13 cellular contexts compared by ENCODE assay signal in the genomic region with DNA sequence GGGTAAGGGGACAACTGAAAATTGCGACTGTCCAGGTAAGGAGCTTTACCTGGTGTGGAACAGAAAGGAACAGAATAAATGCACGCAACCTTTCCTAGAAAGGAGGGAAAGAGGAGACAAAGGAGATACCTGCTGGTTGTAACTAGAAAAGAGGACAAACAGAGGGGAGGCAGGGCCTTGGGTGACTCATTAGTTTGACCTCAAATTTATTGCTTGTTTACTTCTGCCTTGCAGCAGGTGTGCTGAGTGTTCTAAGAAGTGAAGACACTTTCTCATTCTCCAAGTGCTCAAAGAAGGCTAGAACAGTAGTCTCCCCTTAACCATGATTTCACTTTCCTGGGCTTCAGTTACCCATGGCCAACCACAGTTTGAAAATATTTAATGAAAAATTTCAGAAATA.
A peak's percentile ranks its signal among the peaks of the same experiment; 100 is the strongest.
DNase-seq lines count a peak whose midpoint lies in the region; ATAC-seq lines count a peak whose summit lies in the region.
"Had no signal": no experiment of that assay in that cellular context is flagged by ENCODE, and none has a peak within 500 bp of the region (broad histone marks: within the 10 kb centered on the region; RNA-seq: fewer than 3 reads in every experiment).

No MANE protein-coding gene starts in this region.

- ATAC-seq in sciatic nerve (no peak), HG02642 (IDR thresholded peaks at IDR 0.05; ENCODE audit: poor library complexity, unreplicated experiment) (no peak)
- ATAC-seq: A549; CD8-positive, alpha-beta T cell had no signal

- DNase-seq in DMS53 (lab: John Stamatoyannopoulos, UW): peak; percentile 88
- DNase-seq in LoVo (ENCODE audit: low spot score): peak; percentile 72
- DNase-seq in SW480 (ENCODE audit: low spot score): peak; percentile 36
- DNase-seq in myocyte (ENCODE audit: low read depth): peak; percentile 3
- no peak for DNase-seq in NCI-H2107 (lab: John Stamatoyannopoulos, UW)
- DNase-seq in sciatic nerve (ENCODE audit: low spot score): no peak
- no peak for DNase-seq in UCSD-AML1 (lab: John Stamatoyannopoulos, UW; ENCODE audit: unreplicated experiment)
- DNase-seq: CD8-positive, alpha-beta T cell; HCEC 1CT; HFFc6; IMR-90 had no signal

- intact Hi-C loops in sciatic nerve (cut with DNase I): no loop called here

Comparison
In these comparisons a context has a peak if more than half of its experiments do, and no peak if none do; other contexts are left out.
1. DNase-seq: peak in DMS53 (single experiment), LoVo (single experiment), SW480 (single experiment) and myocyte (single experiment); none in NCI-H2107 (single experiment), sciatic nerve (single experiment) and UCSD-AML1 (single experiment).